In genomic region chr14:105203057-105203494, GRCh38 we compare ENCODE assay signal across 8 cellular contexts. TPM values are rescaled to one million over a fixed set of nuclear protein-coding genes. Genes with fewer than 3 reads are reported as not detected.
DNase-seq lines count a peak whose midpoint lies in the region; ATAC-seq and TF ChIP-seq lines count a peak whose summit lies in the region.

No MANE protein-coding gene starts in this region.

- no peak overlapping the region for H3K27ac ChIP-seq in A673 (ENCODE audit: low read depth, low read length, poor library complexity, severe bottlenecking)
- H3K27ac ChIP-seq in esophagus squamous epithelium, result no peak overlapping the region
- H3K27ac ChIP-seq in tibial artery, result no peak overlapping the region

- H3K9me3 ChIP-seq in A673 (ENCODE audit: low read depth, low read length, poor library complexity, severe bottlenecking) (no peaks in the 10 kb centered on the region), esophagus squamous epithelium (no peaks in the 10 kb centered on the region), tibial artery (no peaks in the 10 kb centered on the region)

- CTCF ChIA-PET in A673 (lab: Charles Lee), result no interaction called here

- H3K4me1 ChIP-seq in A673 (ENCODE audit: insufficient read depth, low read length, poor library complexity, severe bottlenecking) (peaks cover 4% of the 10 kb centered on the region), esophagus squamous epithelium (peaks cover 19 to 69% (median 38%) of the 10 kb centered on the region in 3 donors), tibial artery (peaks cover 0 to 50% (median 30%) of the 10 kb centered on the region in 4 donors)

- in situ Hi-C loops in GM13977 (cut with MboI; ENCODE audit: low pct_unique_long_range_greater_than_20kb, low sequenced_read_pairs, unreplicated experiment), result no loop called here

- peaks cover 18% of the 10 kb centered on the region for H3K4me1 Mint-ChIP-seq in activated T-cell treated with anti-CD3 and anti-CD28 coated beads, Interleukin-2, amount 50 U/mL, for 24 hours (ENCODE audit: low read depth)
- H3K4me1 Mint-ChIP-seq in nephron, result no peaks in the 10 kb centered on the region

- no peaks in the 10 kb centered on the region for H3K36me3 Mint-ChIP-seq in activated T-cell treated with anti-CD3 and anti-CD28 coated beads, Interleukin-2, amount 50 U/mL, for 24 hours (ENCODE audit: low read depth)
- H3K36me3 Mint-ChIP-seq in nephron (ENCODE audit: low read depth), result no peaks in the 10 kb centered on the region

- ATAC-seq in HG02610 (IDR thresholded peaks at IDR 0.05; ENCODE audit: unreplicated experiment), result no peak

- no peak for TF ChIP-seq POLR2A in esophagus squamous epithelium (IDR thresholded peaks at IDR 0.05)

- DNase-seq in A673 (ENCODE audit: low spot score) (peak; percentile 75), GM13977 (ENCODE audit: low spot score) (peak; percentile 90), NOMO-1 treated with DMSO at 0.1 percent for 48 hours (lab: John Stamatoyannopoulos, UW; ENCODE audit: unreplicated experiment) (peak; percentile 17), esophagus squamous epithelium (lab: John Stamatoyannopoulos, UW) (no peak), tibial artery (peak; percentile 73 to 84)
- DNase-seq in activated T-cell treated with anti-CD3 and anti-CD28 coated beads, Interleukin-2, amount 50 U/mL, for 24 hours, result peak; percentile 79

- H3K36me3 ChIP-seq in A673 (ENCODE audit: insufficient read depth, low read length, poor library complexity, severe bottlenecking) (no peaks in the 10 kb centered on the region), esophagus squamous epithelium (no peaks in the 10 kb centered on the region), tibial artery (no peaks in the 10 kb centered on the region)

- H3K4me3 ChIP-seq in A673 (ENCODE audit: low read depth, low read length, poor library complexity, severe bottlenecking) (no peak overlapping the region), esophagus squamous epithelium (no peak overlapping the region), tibial artery (no peak overlapping the region)

- 2 to 20% methylated on average over 1 to 8 of the region's 18 CpGs for WGBS in esophagus squamous epithelium, 2 donors

- no peaks in the 10 kb centered on the region for H3K9me3 Mint-ChIP-seq in activated T-cell treated with anti-CD3 and anti-CD28 coated beads, Interleukin-2, amount 50 U/mL, for 24 hours
- no peaks in the 10 kb centered on the region for H3K9me3 Mint-ChIP-seq in nephron

- H3K27me3 ChIP-seq in A673 (replicated peaks; ENCODE audit: insufficient read depth, low read depth, low read length, poor library complexity) (no peaks in the 10 kb centered on the region), esophagus squamous epithelium (peaks cover 0 to 58% (median 0%) of the 10 kb centered on the region in 4 donors), tibial artery (peaks cover 0 to 52% of the 10 kb centered on the region in 2 donors)

- TF ChIP-seq CTCF in A673 (conservative IDR thresholded peaks at IDR 0.05; ENCODE audit: low read depth, low read length) (peak; percentile 97), GM13977 (IDR thresholded peaks at IDR 0.05; ENCODE audit: extremely low read depth, insufficient read depth, missing control alignments) (peak; percentile 92), esophagus squamous epithelium (IDR thresholded peaks at IDR 0.05) (peak; percentile 78 to 97 (median 94)), nephron (IDR thresholded peaks at IDR 0.05; ENCODE audit: unreplicated experiment in 3 of 3) (peak; percentile 87 to 94 (median 92)), tibial artery (IDR thresholded peaks at IDR 0.05) (peak; percentile 89 to 95)

- H3K27me3 Mint-ChIP-seq in activated T-cell treated with anti-CD3 and anti-CD28 coated beads, Interleukin-2, amount 50 U/mL, for 24 hours, result peaks cover 27% of the 10 kb centered on the region
- peaks cover 12% of the 10 kb centered on the region for H3K27me3 Mint-ChIP-seq in nephron (ENCODE audit: low read depth)

- BruUV-seq in A673 (replicated peaks; lab: Mats Ljungman, UMichigan), result no TSS peak

- intact Hi-C loops in A673 (cut with micrococcal nuclease; ENCODE audit: unreplicated experiment) (loop anchor here (1.0 to 2.0 kb wide), 2 partner anchors 78 to 149 kb away; no protein-coding TSS in a partner anchor), esophagus squamous epithelium (cut with DNase I) (loop anchor here (2.0 to 10.0 kb wide), 2 partner anchors 82 to 148 kb away; no protein-coding TSS in a partner anchor), tibial artery (cut with DNase I; ENCODE audit: low total_unique reads) (no loop called here)

- no peak overlapping the region for H3K4me3 Mint-ChIP-seq in activated T-cell treated with anti-CD3 and anti-CD28 coated beads, Interleukin-2, amount 50 U/mL, for 24 hours
- no peak overlapping the region for H3K4me3 Mint-ChIP-seq in nephron

- POLR2A ChIA-PET in A673 (lab: Charles Lee; ENCODE audit: low non-redundant PET), result no interaction called here

- no peak overlapping the region for H3K27ac Mint-ChIP-seq in activated T-cell treated with anti-CD3 and anti-CD28 coated beads, Interleukin-2, amount 50 U/mL, for 24 hours
- H3K27ac Mint-ChIP-seq in nephron, result no peak overlapping the region

RNA-seq across cellular contexts. Expression of gene NUDT14, which starts 22.0 kb away (rescaled TPM):
- total RNA-seq in A673 (2021) (30.8 and 40.5 TPM in 2 replicates), esophagus squamous epithelium (10 to 100 TPM in 3 of 4 donors, 1 to 10 TPM in 1; 9.7 to 17.6 (median 15.4) TPM)

RNA-seq across cellular contexts. Expression of gene JAG2, which starts 34.5 kb away (rescaled TPM):
- total RNA-seq in A673 (2021) (14.3 and 17.3 TPM in 2 replicates), esophagus squamous epithelium (10 to 100 TPM; 20.7 to 29.4 (median 23.3) TPM)

RNA-seq across cellular contexts. Expression of gene BTBD6, which starts 45.3 kb away (rescaled TPM):
- total RNA-seq in A673 (2021), result 39.5 and 39.9 TPM in 2 replicates
- 10 to 100 TPM; 41.0 to 52.7 (median 46.9) TPM for total RNA-seq in esophagus squamous epithelium
